Comparison of ENCODE assay signal across 8 cellular contexts in genomic region chr10:104329754-104330153, GRCh38. TPM values are rescaled to one million over a fixed set of nuclear protein-coding genes. Genes with fewer than 3 reads are reported as not detected.
A peak's percentile ranks its signal among the peaks of the same experiment; 100 is the strongest.
DNase-seq lines count a peak whose midpoint lies in the region; ATAC-seq lines count a peak whose summit lies in the region.

No MANE protein-coding gene starts in this region.

- H3K27me3 ChIP-seq in ACC112 (ENCODE audit: insufficient read depth, low read length) (no peaks in the 10 kb centered on the region), HUES64 (ENCODE audit: insufficient read depth, low read length) (no peaks in the 10 kb centered on the region), muscle layer of colon (ENCODE audit: control insufficient read depth in 1 of 2, insufficient read depth in 2 of 2, low read length in 2 of 2) (no peaks in the 10 kb centered on the region)

- H3K9ac ChIP-seq in HUES64 (ENCODE audit: low read depth, low read length) (peak overlapping the region; percentile 60; the same call in 1 of the 2 replicates), muscle layer of colon (ENCODE audit: low read length) (peak overlapping the region; percentile 9)

- H3K9me3 ChIP-seq in HUES64 (ENCODE audit: insufficient read depth, low read depth, low read length) (no peaks in the 10 kb centered on the region), muscle layer of colon (ENCODE audit: low read length) (no peaks in the 10 kb centered on the region)

- DNase-seq in caudate nucleus (lab: John Stamatoyannopoulos, UW) (no peak), COLO829 (ENCODE audit: low spot score) (no peak), KG1 (lab: John Stamatoyannopoulos, UW) (no peak)
- DNase-seq in stimulated activated naive B cell treated with anti-CD40 and anti-IgM and Interleukin-4, amounts not matched to agents 10 μg/mL and 1 μg/mL and 100 μg/mL, for 72 hours, result no peak
- no peak for DNase-seq in activated CD8-positive, alpha-beta memory T cell treated with anti-CD3 and anti-CD28 coated beads, Interleukin-2, amount 50 U/mL, for 48 hours

- 75% methylated on average over 3 of the region's 3 CpGs for WGBS in HUES64

- H3K4me1 Mint-ChIP-seq in stimulated activated naive B cell treated with anti-CD40 and anti-IgM and Interleukin-4, amounts not matched to agents 10 μg/mL and 1 μg/mL and 100 μg/mL, for 72 hours, result peaks cover 75 to 92% of the 10 kb centered on the region in 2 donors

- peaks cover 3% of the 10 kb centered on the region; the same call in 1 of the 2 replicates for H3K36me3 ChIP-seq in ACC112 (ENCODE audit: insufficient read depth, low read length)
- H3K36me3 ChIP-seq in HUES64 (ENCODE audit: insufficient read depth, low read length), result no peaks in the 10 kb centered on the region
- no peaks in the 10 kb centered on the region for H3K36me3 ChIP-seq in muscle layer of colon (ENCODE audit: insufficient read depth, low read length)

- H3K79me2 ChIP-seq in ACC112 (ENCODE audit: control insufficient read depth, insufficient read depth, low read length, unreplicated experiment), result peaks cover 86% of the 10 kb centered on the region

- H3K27ac ChIP-seq in ACC112 (ENCODE audit: low read depth, low read length), result peak overlapping the region; percentile 100
- H3K27ac ChIP-seq in HUES64 (ENCODE audit: low read depth, low read length), result peak overlapping the region; percentile 80
- H3K27ac ChIP-seq in caudate nucleus (ENCODE audit: low read depth, low read length), result peak overlapping the region; percentile 93
- peak overlapping the region; percentile 77 for H3K27ac ChIP-seq in muscle layer of colon (ENCODE audit: low read depth, low read length)

- peaks cover 94% of the 10 kb centered on the region for H3K4me1 ChIP-seq in ACC112 (ENCODE audit: control insufficient read depth, insufficient read depth, low read length, unreplicated experiment)
- H3K4me1 ChIP-seq in HUES64 (ENCODE audit: insufficient read depth, low read length), result peaks cover 72% of the 10 kb centered on the region
- peaks cover 100% of the 10 kb centered on the region for H3K4me1 ChIP-seq in muscle layer of colon (ENCODE audit: insufficient read depth, low read length)

- H3K36me3 Mint-ChIP-seq in stimulated activated naive B cell treated with anti-CD40 and anti-IgM and Interleukin-4, amounts not matched to agents 10 μg/mL and 1 μg/mL and 100 μg/mL, for 72 hours, result peaks cover 18 to 42% of the 10 kb centered on the region in 2 donors

- no peaks in the 10 kb centered on the region for H3K9me3 Mint-ChIP-seq in stimulated activated naive B cell treated with anti-CD40 and anti-IgM and Interleukin-4, amounts not matched to agents 10 μg/mL and 1 μg/mL and 100 μg/mL, for 72 hours

- ATAC-seq in stimulated activated naive B cell treated with anti-CD40 and anti-IgM and Interleukin-4, amounts not matched to agents 10 μg/mL and 1 μg/mL and 100 μg/mL, for 72 hours (replicated peaks), result no peak

- H3K4me3 ChIP-seq in ACC112 (ENCODE audit: low read depth, low read length), result peak overlapping the region; percentile 55
- no peak overlapping the region for H3K4me3 ChIP-seq in HUES64 (ENCODE audit: low read length)
- H3K4me3 ChIP-seq in muscle layer of colon (ENCODE audit: low read depth in 1 of 2, low read length in 2 of 2), result peak overlapping the region in 1 of 2 donors; percentile 7

- no peaks in the 10 kb centered on the region for H3K27me3 Mint-ChIP-seq in stimulated activated naive B cell treated with anti-CD40 and anti-IgM and Interleukin-4, amounts not matched to agents 10 μg/mL and 1 μg/mL and 100 μg/mL, for 72 hours

- H3K27ac Mint-ChIP-seq in stimulated activated naive B cell treated with anti-CD40 and anti-IgM and Interleukin-4, amounts not matched to agents 10 μg/mL and 1 μg/mL and 100 μg/mL, for 72 hours, result no peak overlapping the region

- H3K4me3 Mint-ChIP-seq in stimulated activated naive B cell treated with anti-CD40 and anti-IgM and Interleukin-4, amounts not matched to agents 10 μg/mL and 1 μg/mL and 100 μg/mL, for 72 hours, result no peak overlapping the region

- no peak overlapping the region for H2AFZ ChIP-seq in ACC112 (ENCODE audit: low read length, unreplicated experiment)

RNA-seq across cellular contexts. Expression of gene ITPRIP, which starts 8.5 kb away (rescaled TPM):
- polyA plus RNA-seq in HUES64 (2013, experiment 1 of 2), result 13.1 TPM
- polyA plus RNA-seq in HUES64 (2013, experiment 2 of 2), result 11.5 TPM

RNA-seq across cellular contexts. Expression of gene CFAP58, which starts 23.9 kb away (rescaled TPM):
- polyA plus RNA-seq in HUES64 (2013, experiment 1 of 2), result 0.45 TPM
- 0.57 TPM for polyA plus RNA-seq in HUES64 (2013, experiment 2 of 2)
